1 cellular context compared by ENCODE assay signal in the genomic region with DNA sequence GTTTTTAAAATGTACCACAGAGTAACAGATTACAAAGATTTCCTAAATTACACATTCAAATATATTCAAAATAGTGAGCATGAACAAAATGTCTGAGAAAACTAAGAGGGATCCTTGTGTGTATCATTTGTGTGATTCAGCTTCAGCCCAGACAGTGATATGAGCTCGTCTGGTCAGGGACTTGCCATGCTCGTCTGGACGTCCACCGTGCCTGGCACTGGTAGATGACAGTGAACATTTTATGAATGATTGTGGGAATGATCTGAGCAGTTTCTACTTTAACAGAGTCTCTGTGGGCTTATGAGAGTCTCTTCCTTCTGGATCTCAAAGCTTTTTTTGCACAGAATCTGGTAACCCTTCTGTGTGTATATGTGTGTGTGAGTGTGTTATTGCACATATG.
TF ChIP-seq lines count a peak whose summit lies in the region.

No MANE protein-coding gene starts in this region.

TF ChIP-seq in GM23338, 12 proteins besides CTCF, POLR2A, EP300 and RAD21 (continued from another document):
- TF ChIP-seq, protein P1, sequence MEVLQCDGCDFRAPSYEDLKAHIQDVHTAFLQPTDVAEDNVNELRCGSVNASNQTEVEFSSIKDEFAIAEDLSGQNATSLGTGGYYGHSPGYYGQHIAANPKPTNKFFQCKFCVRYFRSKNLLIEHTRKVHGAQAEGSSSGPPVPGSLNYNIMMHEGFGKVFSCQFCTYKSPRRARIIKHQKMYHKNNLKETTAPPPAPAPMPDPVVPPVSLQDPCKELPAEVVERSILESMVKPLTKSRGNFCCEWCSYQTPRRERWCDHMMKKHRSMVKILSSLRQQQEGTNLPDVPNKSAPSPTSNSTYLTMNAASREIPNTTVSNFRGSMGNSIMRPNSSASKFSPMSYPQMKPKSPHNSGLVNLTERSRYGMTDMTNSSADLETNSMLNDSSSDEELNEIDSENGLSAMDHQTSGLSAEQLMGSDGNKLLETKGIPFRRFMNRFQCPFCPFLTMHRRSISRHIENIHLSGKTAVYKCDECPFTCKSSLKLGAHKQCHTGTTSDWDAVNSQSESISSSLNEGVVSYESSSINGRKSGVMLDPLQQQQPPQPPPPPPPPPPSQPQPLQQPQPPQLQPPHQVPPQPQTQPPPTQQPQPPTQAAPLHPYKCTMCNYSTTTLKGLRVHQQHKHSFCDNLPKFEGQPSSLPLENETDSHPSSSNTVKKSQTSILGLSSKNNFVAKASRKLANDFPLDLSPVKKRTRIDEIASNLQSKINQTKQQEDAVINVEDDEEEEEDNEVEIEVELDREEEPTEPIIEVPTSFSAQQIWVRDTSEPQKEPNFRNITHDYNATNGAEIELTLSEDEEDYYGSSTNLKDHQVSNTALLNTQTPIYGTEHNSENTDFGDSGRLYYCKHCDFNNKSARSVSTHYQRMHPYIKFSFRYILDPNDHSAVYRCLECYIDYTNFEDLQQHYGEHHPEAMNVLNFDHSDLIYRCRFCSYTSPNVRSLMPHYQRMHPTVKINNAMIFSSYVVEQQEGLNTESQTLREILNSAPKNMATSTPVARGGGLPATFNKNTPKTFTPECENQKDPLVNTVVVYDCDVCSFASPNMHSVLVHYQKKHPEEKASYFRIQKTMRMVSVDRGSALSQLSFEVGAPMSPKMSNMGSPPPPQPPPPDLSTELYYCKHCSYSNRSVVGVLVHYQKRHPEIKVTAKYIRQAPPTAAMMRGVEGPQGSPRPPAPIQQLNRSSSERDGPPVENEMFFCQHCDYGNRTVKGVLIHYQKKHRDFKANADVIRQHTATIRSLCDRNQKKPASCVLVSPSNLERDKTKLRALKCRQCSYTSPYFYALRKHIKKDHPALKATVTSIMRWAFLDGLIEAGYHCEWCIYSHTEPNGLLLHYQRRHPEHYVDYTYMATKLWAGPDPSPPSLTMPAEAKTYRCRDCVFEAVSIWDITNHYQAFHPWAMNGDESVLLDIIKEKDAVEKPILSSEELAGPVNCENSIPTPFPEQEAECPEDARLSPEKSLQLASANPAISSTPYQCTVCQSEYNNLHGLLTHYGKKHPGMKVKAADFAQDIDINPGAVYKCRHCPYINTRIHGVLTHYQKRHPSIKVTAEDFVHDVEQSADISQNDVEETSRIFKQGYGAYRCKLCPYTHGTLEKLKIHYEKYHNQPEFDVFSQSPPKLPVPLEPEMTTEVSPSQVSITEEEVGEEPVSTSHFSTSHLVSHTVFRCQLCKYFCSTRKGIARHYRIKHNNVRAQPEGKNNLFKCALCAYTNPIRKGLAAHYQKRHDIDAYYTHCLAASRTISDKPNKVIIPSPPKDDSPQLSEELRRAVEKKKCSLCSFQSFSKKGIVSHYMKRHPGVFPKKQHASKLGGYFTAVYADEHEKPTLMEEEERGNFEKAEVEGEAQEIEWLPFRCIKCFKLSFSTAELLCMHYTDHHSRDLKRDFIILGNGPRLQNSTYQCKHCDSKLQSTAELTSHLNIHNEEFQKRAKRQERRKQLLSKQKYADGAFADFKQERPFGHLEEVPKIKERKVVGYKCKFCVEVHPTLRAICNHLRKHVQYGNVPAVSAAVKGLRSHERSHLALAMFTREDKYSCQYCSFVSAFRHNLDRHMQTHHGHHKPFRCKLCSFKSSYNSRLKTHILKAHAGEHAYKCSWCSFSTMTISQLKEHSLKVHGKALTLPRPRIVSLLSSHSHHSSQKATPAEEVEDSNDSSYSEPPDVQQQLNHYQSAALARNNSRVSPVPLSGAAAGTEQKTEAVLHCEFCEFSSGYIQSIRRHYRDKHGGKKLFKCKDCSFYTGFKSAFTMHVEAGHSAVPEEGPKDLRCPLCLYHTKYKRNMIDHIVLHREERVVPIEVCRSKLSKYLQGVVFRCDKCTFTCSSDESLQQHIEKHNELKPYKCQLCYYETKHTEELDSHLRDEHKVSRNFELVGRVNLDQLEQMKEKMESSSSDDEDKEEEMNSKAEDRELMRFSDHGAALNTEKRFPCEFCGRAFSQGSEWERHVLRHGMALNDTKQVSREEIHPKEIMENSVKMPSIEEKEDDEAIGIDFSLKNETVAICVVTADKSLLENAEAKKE (CRISPR knock-in tag; IDR thresholded peaks at IDR 0.05), result no peak
- no peak for TF ChIP-seq STAT1 (IDR thresholded peaks at IDR 0.05; ENCODE audit: unreplicated experiment)
- TF ChIP-seq ZNF331 (CRISPR knock-in tag; IDR thresholded peaks at IDR 0.05; ENCODE audit: low read depth), result no peak
- no peak for TF ChIP-seq POLR2AphosphoS5 (IDR thresholded peaks at IDR 0.05; ENCODE audit: low read depth)
- no peak for TF ChIP-seq NANOG (IDR thresholded peaks at IDR 0.05; ENCODE audit: borderline replicate concordance)
